ENCODE assay signal across 1 cellular context in the genomic region with DNA sequence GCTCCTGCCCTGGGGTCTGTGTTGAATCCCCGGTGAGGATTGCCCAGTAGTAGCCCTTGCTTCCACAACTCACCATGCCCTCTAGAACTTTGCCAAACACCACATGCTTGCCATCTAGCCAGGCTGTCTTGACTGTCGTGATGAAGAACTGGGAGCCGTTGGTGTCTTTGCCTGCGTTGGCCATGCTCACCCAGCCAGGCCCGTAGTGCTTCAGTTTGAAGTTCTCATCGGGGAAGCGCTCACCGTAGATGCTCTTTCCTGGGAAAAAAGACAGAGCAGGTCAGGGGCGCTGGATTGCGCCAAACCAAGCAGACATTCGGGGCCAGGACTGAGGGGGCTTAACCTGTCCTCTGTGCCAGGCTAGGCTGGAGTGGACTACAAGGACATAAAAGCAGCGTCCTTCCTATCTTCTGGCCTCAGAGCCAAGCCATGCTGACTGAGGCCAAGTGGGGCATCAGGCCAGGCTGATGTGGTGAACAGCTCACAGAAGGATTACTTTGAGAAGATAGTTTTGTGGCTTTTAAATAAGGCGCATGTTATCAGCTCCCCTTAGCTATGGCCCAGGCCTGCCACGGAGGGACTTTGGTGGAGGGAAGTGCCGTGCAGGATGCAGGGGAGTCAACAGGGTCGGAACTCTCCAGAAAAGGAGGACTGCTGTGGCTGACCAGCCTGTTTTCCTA.
TF ChIP-seq lines count a peak whose summit lies in the region.

No MANE protein-coding gene starts in this region.

TF ChIP-seq in GM23338, 12 proteins besides CTCF, POLR2A, EP300 and RAD21:
- no peak for TF ChIP-seq STAT1 (IDR thresholded peaks at IDR 0.05; ENCODE audit: unreplicated experiment)
- no peak for TF ChIP-seq JUNB (IDR thresholded peaks at IDR 0.05; ENCODE audit: unreplicated experiment)
- no peak for TF ChIP-seq ZNF462 (CRISPR knock-in tag; IDR thresholded peaks at IDR 0.05)
- no peak for TF ChIP-seq CREB1 (CRISPR knock-in tag; IDR thresholded peaks at IDR 0.05; ENCODE audit: low read depth)
- TF ChIP-seq POLR2AphosphoS5 (IDR thresholded peaks at IDR 0.05; ENCODE audit: low read depth) = no peak
- no peak for TF ChIP-seq ETS1 (IDR thresholded peaks at IDR 0.05)
- TF ChIP-seq EZH2phosphoT487 (IDR thresholded peaks at IDR 0.05; ENCODE audit: unreplicated experiment) = no peak
- TF ChIP-seq ZNF331 (CRISPR knock-in tag; IDR thresholded peaks at IDR 0.05; ENCODE audit: low read depth) = no peak
- TF ChIP-seq REST (IDR thresholded peaks at IDR 0.05; ENCODE audit: unreplicated experiment) = no peak
- TF ChIP-seq EZH2 (IDR thresholded peaks at IDR 0.05; ENCODE audit: low read depth, unreplicated experiment) = no peak
- TF ChIP-seq NANOG (IDR thresholded peaks at IDR 0.05; ENCODE audit: borderline replicate concordance) = no peak
